In genomic region chr11:80182906-80183305, GRCh38 we compare ENCODE assay signal across 31 cellular contexts.
"Had no signal": no experiment of that assay in that cellular context is flagged by ENCODE, and none has a peak within 500 bp of the region (broad histone marks: within the 10 kb centered on the region; RNA-seq: fewer than 3 reads in every experiment).

No MANE protein-coding gene starts in this region.

- FAIRE-seq: TTC549 had no signal

- H3K4me1 ChIP-seq: colonic mucosa, heart right ventricle, left ventricle myocardium inferior, right lobe of liver, uterus had no signal

- H3K36me3 Mint-ChIP-seq: activated naive CD4-positive, alpha-beta T cell treated with anti-CD3 and anti-CD28 coated beads, Interleukin-2, amount 50 U/mL, for 72 hours; brain; stimulated activated effector memory CD8-positive, alpha-beta T cell treated with anti-CD3 and anti-CD28 coated beads, Interleukin-12 subunit alpha, Interleukin-12 subunit beta, amount 100 ng/mL, for 72 hours; type B pancreatic cell had no signal

- H3K27me3 Mint-ChIP-seq: effector memory CD8-positive, alpha-beta T cell; stimulated activated naive CD8-positive, alpha-beta T cell treated with anti-CD3 and anti-CD28 coated beads, Interleukin-15, amount 100 ng/mL, for 72 hours had no signal

- ATAC-seq: activated naive CD4-positive, alpha-beta T cell treated with anti-CD3 and anti-CD28 coated beads, Interleukin-2, amount 50 U/mL, for 72 hours; activated T-cell treated with anti-CD3 and anti-CD28 coated beads, Interleukin-2, amount 50 U/mL, for 72 hours; effector memory CD8-positive, alpha-beta T cell; heart right ventricle; mucosa of descending colon; right lobe of liver; stimulated activated effector memory CD8-positive, alpha-beta T cell treated with anti-CD3 and anti-CD28 coated beads, Interleukin-12 subunit alpha, Interleukin-12 subunit beta, amount 100 ng/mL, for 72 hours; stimulated activated naive CD8-positive, alpha-beta T cell treated with anti-CD3 and anti-CD28 coated beads, Interleukin-15, amount 100 ng/mL, for 72 hours had no signal

- H3K4me3 ChIP-seq: cardiac muscle cell, colonic mucosa, heart right ventricle, left ventricle myocardium inferior, lung, mucosa of descending colon, right lobe of liver, skin epidermis, uterus had no signal

- H3K4me1 Mint-ChIP-seq: brain; stimulated activated effector memory CD8-positive, alpha-beta T cell treated with anti-CD3 and anti-CD28 coated beads, Interleukin-12 subunit alpha, Interleukin-12 subunit beta, amount 100 ng/mL, for 72 hours; stimulated activated naive CD8-positive, alpha-beta T cell treated with anti-CD3 and anti-CD28 coated beads, Interleukin-15, amount 100 ng/mL, for 72 hours had no signal

- H3K36me3 ChIP-seq: cardiac muscle cell, colonic mucosa, heart right ventricle, left ventricle myocardium inferior, right lobe of liver, uterus had no signal

- DNase-seq: activated CD4-positive, alpha-beta T cell treated with anti-CD3 and anti-CD28 coated beads for 4 hours; activated CD4-positive, alpha-beta T cell treated with anti-CD3 and anti-CD28 coated beads, Interleukin-2, amount 50 U/mL, for 4 hours; activated naive CD4-positive, alpha-beta T cell; activated T-cell treated with anti-CD3 and anti-CD28 coated beads for 4 hours; activated T-cell treated with anti-CD3 and anti-CD28 coated beads, Interleukin-2, amount 50 U/mL, for 72 hours; aorta; cerebellar nuclear complex; colonic mucosa; effector memory CD8-positive, alpha-beta T cell; erythroblast; foreskin fibroblast; heart right ventricle; left ventricle myocardium inferior; mucosa of descending colon; posterior cingulate gyrus; right lobe of liver; stimulated activated CD4-positive, alpha-beta T cell treated with anti-CD3 and anti-CD28 coated beads, Interleukin-4, amount 100 ng/mL, for 24 hours; stimulated activated naive CD8-positive, alpha-beta T cell treated with anti-CD3 and anti-CD28 coated beads, Interleukin-15, amount 100 ng/mL, for 72 hours; substantia nigra; T-helper 9 cell; uterus had no signal

- H3K4me3 Mint-ChIP-seq: activated T-cell treated with anti-CD3 and anti-CD28 coated beads, Interleukin-2, amount 50 U/mL, for 72 hours; brain; effector memory CD8-positive, alpha-beta T cell; nephron; stimulated activated effector memory CD8-positive, alpha-beta T cell treated with anti-CD3 and anti-CD28 coated beads, Interleukin-12 subunit alpha, Interleukin-12 subunit beta, amount 100 ng/mL, for 72 hours; stimulated activated naive CD8-positive, alpha-beta T cell treated with anti-CD3 and anti-CD28 coated beads, Interleukin-15, amount 100 ng/mL, for 72 hours; type B pancreatic cell had no signal

- H3K27ac ChIP-seq: cardiac muscle cell, colonic mucosa, heart right ventricle, left ventricle myocardium inferior, right lobe of liver, skin epidermis, uterus, VCaP had no signal

- H3K27ac Mint-ChIP-seq: activated naive CD4-positive, alpha-beta T cell treated with anti-CD3 and anti-CD28 coated beads, Interleukin-2, amount 50 U/mL, for 72 hours; activated T-cell treated with anti-CD3 and anti-CD28 coated beads, Interleukin-2, amount 50 U/mL, for 72 hours; brain; effector memory CD8-positive, alpha-beta T cell; nephron; stimulated activated effector memory CD8-positive, alpha-beta T cell treated with anti-CD3 and anti-CD28 coated beads, Interleukin-12 subunit alpha, Interleukin-12 subunit beta, amount 100 ng/mL, for 72 hours; stimulated activated naive CD8-positive, alpha-beta T cell treated with anti-CD3 and anti-CD28 coated beads, Interleukin-15, amount 100 ng/mL, for 72 hours; type B pancreatic cell had no signal

- H3K27me3 ChIP-seq: cardiac muscle cell, colonic mucosa, heart right ventricle, right lobe of liver, uterus had no signal
